In genomic region chr20:56859751-56860366, GRCh38 we compare ENCODE assay signal across 14 cellular contexts.
DNase-seq lines count a peak whose midpoint lies in the region; ATAC-seq lines count a peak whose summit lies in the region.
"Had no signal": no experiment of that assay in that cellular context is flagged by ENCODE, and none has a peak within 500 bp of the region (broad histone marks: within the 10 kb centered on the region; RNA-seq: fewer than 3 reads in every experiment).

No MANE protein-coding gene starts in this region.

- H3K9me3 ChIP-seq in iPS-15b (ENCODE audit: control insufficient read depth, insufficient read depth, low read length) (no peaks in the 10 kb centered on the region), trophoblast cell (ENCODE audit: insufficient read depth, low read depth, low read length) (no peaks in the 10 kb centered on the region)
- H3K9me3 ChIP-seq: stomach had no signal

- peak overlapping the region; percentile 74 for H2BK12ac ChIP-seq in trophoblast cell (ENCODE audit: low read length)

- peak overlapping the region; percentile 65 for H2BK5ac ChIP-seq in trophoblast cell (ENCODE audit: low read depth, low read length, poor library complexity)

- peak overlapping the region; percentile 55 for H3K18ac ChIP-seq in trophoblast cell (ENCODE audit: low read length)

- H3K4me1 ChIP-seq in iPS-15b (ENCODE audit: control insufficient read depth, insufficient read depth, low read length) = peaks cover 23% of the 10 kb centered on the region
- peaks cover 20 to 27% of the 10 kb centered on the region in 2 experiments for H3K4me1 ChIP-seq in trophoblast cell (ENCODE audit: control insufficient read depth in 1 of 2, insufficient read depth in 2 of 2, low read length in 2 of 2)

- H3K36me3 ChIP-seq in iPS-15b (ENCODE audit: control insufficient read depth, insufficient read depth, low read length) (no peaks in the 10 kb centered on the region), trophoblast cell (ENCODE audit: control insufficient read depth in 1 of 2, insufficient read depth in 2 of 2, low read length in 2 of 2) (no peaks in the 10 kb centered on the region)
- H3K36me3 ChIP-seq: stomach had no signal

- peak overlapping the region; percentile 10 for H3K4me3 ChIP-seq in iPS-15b (ENCODE audit: low read depth, low read length)
- no peak overlapping the region for H3K4me3 ChIP-seq in trophoblast cell (ENCODE audit: low read depth, low read length)
- H3K4me3 ChIP-seq: stomach had no signal

- peak overlapping the region; percentile 82 for H4K91ac ChIP-seq in trophoblast cell (ENCODE audit: low read depth, low read length)

- H3K79me2 ChIP-seq in trophoblast cell (ENCODE audit: control insufficient read depth, insufficient read depth, low read length, poor library complexity) = no peaks in the 10 kb centered on the region

- H3K4me2 ChIP-seq in trophoblast cell (ENCODE audit: low read length) = peak overlapping the region; percentile 47

- H3K23ac ChIP-seq in trophoblast cell (ENCODE audit: low read length) = no peak overlapping the region

- H2BK120ac ChIP-seq in trophoblast cell (ENCODE audit: insufficient read depth, low read length, poor library complexity) = peak overlapping the region; percentile 80

- H3K79me1 ChIP-seq in trophoblast cell (ENCODE audit: low read length) = peaks cover 15% of the 10 kb centered on the region

- no peak overlapping the region for H3K9ac ChIP-seq in iPS-15b (ENCODE audit: low read depth, low read length)
- no peak overlapping the region for H3K9ac ChIP-seq in trophoblast cell (ENCODE audit: low read length)

- peak overlapping the region; percentile 19 for H3K4ac ChIP-seq in trophoblast cell (ENCODE audit: low read depth, low read length)

- WGBS in trophoblast cell (ENCODE audit: extremely low coverage, insufficient coverage, insufficient read length) = no CpG with 5 or more reads among the region's 14 CpGs

- H2AK5ac ChIP-seq in trophoblast cell (ENCODE audit: low read length) = peak overlapping the region; percentile 25

- peak overlapping the region; percentile 62 for H4K8ac ChIP-seq in trophoblast cell (ENCODE audit: low read depth, low read length)

- peak overlapping the region; percentile 20 for H2AFZ ChIP-seq in trophoblast cell (ENCODE audit: insufficient read depth, low read length, poor library complexity)

- DNase-seq in ELF-1 (ENCODE audit: low read depth, low spot score) = peak; percentile 92
- DNase-seq in astrocyte of the hippocampus (ENCODE audit: low read depth, low spot score) = peak; percentile 48
- peak in 1 of 2 donors; percentile 25 for DNase-seq in trophoblast cell
- no peak for DNase-seq in germinal center (ENCODE audit: low spot score)
- DNase-seq in AG08396 (ENCODE audit: low spot score) = no peak
- DNase-seq in hippocampal formation (lab: John Stamatoyannopoulos, UW) = no peak
- DNase-seq: NCI-H1105 treated with DMSO at 0.1 percent for 48 hours, NCI-H446, occipital lobe, stomach had no signal

- ATAC-seq in GM18907 (IDR thresholded peaks at IDR 0.05; ENCODE audit: unreplicated experiment) = no peak
- ATAC-seq: activated CD4-positive, CD25-positive, alpha-beta regulatory T cell treated with anti-CD3 and anti-CD28 coated beads, Interleukin-2, amount 50 U/mL, for 24 hours had no signal

- H3K27ac ChIP-seq in trophoblast cell (ENCODE audit: low read depth, low read length) = peak overlapping the region; percentile 45
- H3K27ac ChIP-seq: epithelial cell of prostate, stomach had no signal

- H3K14ac ChIP-seq in trophoblast cell (ENCODE audit: low read length) = peak overlapping the region; percentile 58

- H3K27me3 ChIP-seq in iPS-15b (ENCODE audit: control insufficient read depth, insufficient read depth, low read length) (peaks cover 4% of the 10 kb centered on the region), trophoblast cell (ENCODE audit: insufficient read depth, low read length) (no peaks in the 10 kb centered on the region)

- H4K12ac ChIP-seq in trophoblast cell (ENCODE audit: low read depth, low read length) = peak overlapping the region; percentile 21

Comparison
In these comparisons a context has a peak if more than half of its experiments do, and no peak if none do; other contexts are left out.
1. DNase-seq: peak in ELF-1 (single experiment) and astrocyte of the hippocampus (single experiment); none in germinal center (single experiment), AG08396 (single experiment) and hippocampal formation (0 of 2).